ENCODE assay signal across 1 cellular context in the genomic region with DNA sequence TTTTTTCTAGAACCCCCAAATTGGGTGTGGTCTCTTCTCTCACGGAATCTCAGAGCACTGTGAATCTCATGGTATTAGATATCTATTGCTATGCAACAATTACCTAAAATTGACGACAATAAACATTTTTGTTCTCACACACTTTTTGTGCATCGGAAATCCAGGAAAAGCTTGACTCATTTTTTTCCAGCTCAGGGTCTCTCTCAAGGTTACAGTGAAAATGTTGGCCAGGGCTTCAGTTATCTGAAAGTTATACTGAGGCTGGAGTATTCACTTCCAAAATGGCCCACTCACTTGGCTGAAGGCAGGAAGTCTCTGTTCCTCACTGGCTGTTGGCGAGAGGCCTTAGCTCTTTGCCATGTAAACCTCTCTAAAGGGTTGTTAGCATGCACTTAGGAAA.
TF ChIP-seq lines count a peak whose summit lies in the region.

No MANE protein-coding gene starts in this region.

TF ChIP-seq in GM23338, 12 proteins besides CTCF, POLR2A, EP300 and RAD21 (continued from another document):
- TF ChIP-seq, protein P1, sequence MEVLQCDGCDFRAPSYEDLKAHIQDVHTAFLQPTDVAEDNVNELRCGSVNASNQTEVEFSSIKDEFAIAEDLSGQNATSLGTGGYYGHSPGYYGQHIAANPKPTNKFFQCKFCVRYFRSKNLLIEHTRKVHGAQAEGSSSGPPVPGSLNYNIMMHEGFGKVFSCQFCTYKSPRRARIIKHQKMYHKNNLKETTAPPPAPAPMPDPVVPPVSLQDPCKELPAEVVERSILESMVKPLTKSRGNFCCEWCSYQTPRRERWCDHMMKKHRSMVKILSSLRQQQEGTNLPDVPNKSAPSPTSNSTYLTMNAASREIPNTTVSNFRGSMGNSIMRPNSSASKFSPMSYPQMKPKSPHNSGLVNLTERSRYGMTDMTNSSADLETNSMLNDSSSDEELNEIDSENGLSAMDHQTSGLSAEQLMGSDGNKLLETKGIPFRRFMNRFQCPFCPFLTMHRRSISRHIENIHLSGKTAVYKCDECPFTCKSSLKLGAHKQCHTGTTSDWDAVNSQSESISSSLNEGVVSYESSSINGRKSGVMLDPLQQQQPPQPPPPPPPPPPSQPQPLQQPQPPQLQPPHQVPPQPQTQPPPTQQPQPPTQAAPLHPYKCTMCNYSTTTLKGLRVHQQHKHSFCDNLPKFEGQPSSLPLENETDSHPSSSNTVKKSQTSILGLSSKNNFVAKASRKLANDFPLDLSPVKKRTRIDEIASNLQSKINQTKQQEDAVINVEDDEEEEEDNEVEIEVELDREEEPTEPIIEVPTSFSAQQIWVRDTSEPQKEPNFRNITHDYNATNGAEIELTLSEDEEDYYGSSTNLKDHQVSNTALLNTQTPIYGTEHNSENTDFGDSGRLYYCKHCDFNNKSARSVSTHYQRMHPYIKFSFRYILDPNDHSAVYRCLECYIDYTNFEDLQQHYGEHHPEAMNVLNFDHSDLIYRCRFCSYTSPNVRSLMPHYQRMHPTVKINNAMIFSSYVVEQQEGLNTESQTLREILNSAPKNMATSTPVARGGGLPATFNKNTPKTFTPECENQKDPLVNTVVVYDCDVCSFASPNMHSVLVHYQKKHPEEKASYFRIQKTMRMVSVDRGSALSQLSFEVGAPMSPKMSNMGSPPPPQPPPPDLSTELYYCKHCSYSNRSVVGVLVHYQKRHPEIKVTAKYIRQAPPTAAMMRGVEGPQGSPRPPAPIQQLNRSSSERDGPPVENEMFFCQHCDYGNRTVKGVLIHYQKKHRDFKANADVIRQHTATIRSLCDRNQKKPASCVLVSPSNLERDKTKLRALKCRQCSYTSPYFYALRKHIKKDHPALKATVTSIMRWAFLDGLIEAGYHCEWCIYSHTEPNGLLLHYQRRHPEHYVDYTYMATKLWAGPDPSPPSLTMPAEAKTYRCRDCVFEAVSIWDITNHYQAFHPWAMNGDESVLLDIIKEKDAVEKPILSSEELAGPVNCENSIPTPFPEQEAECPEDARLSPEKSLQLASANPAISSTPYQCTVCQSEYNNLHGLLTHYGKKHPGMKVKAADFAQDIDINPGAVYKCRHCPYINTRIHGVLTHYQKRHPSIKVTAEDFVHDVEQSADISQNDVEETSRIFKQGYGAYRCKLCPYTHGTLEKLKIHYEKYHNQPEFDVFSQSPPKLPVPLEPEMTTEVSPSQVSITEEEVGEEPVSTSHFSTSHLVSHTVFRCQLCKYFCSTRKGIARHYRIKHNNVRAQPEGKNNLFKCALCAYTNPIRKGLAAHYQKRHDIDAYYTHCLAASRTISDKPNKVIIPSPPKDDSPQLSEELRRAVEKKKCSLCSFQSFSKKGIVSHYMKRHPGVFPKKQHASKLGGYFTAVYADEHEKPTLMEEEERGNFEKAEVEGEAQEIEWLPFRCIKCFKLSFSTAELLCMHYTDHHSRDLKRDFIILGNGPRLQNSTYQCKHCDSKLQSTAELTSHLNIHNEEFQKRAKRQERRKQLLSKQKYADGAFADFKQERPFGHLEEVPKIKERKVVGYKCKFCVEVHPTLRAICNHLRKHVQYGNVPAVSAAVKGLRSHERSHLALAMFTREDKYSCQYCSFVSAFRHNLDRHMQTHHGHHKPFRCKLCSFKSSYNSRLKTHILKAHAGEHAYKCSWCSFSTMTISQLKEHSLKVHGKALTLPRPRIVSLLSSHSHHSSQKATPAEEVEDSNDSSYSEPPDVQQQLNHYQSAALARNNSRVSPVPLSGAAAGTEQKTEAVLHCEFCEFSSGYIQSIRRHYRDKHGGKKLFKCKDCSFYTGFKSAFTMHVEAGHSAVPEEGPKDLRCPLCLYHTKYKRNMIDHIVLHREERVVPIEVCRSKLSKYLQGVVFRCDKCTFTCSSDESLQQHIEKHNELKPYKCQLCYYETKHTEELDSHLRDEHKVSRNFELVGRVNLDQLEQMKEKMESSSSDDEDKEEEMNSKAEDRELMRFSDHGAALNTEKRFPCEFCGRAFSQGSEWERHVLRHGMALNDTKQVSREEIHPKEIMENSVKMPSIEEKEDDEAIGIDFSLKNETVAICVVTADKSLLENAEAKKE (CRISPR knock-in tag; IDR thresholded peaks at IDR 0.05), result no peak
- TF ChIP-seq EZH2 (IDR thresholded peaks at IDR 0.05; ENCODE audit: low read depth, unreplicated experiment), result no peak
- TF ChIP-seq CREB1 (CRISPR knock-in tag; IDR thresholded peaks at IDR 0.05; ENCODE audit: low read depth), result no peak
- no peak for TF ChIP-seq ETS1 (IDR thresholded peaks at IDR 0.05)
- no peak for TF ChIP-seq EZH2phosphoT487 (IDR thresholded peaks at IDR 0.05; ENCODE audit: unreplicated experiment)
- TF ChIP-seq POLR2AphosphoS5 (IDR thresholded peaks at IDR 0.05; ENCODE audit: low read depth), result no peak
- TF ChIP-seq JUNB (IDR thresholded peaks at IDR 0.05; ENCODE audit: unreplicated experiment), result no peak
